In the genomic region with DNA sequence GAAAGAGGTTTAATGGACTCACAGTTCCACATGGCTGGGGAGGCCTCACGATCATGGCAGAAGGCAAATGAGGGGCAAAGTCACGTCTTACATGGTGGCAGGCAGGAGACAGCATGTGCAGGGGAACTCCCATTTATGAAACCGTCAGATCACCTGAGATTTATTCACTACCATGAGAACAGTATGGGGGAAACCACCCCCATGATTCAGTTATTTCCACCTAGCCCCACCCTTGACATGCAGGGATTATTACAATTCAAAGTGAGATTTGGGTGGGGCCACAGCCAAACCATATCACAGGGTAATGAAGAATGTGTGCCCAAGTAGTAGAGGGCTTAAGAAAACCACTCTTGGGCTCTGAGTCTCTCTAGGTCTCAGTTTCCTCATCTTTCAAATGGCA, we compare ENCODE assay signal across 28 cellular contexts.
A peak's percentile ranks its signal among the peaks of the same experiment; 100 is the strongest.
DNase-seq lines count a peak whose midpoint lies in the region; ATAC-seq, FAIRE-seq and TF ChIP-seq lines count a peak whose summit lies in the region.
"Had no signal": no experiment of that assay in that cellular context is flagged by ENCODE, and none has a peak within 500 bp of the region (broad histone marks: within the 10 kb centered on the region; RNA-seq: fewer than 3 reads in every experiment).

No MANE protein-coding gene starts in this region.

- TF ChIP-seq RAD21 in HepG2 (CRISPR knock-in tag; IDR thresholded peaks at IDR 0.05): no peak

- H3K36me3 ChIP-seq in mammary epithelial cell (ENCODE audit: insufficient read depth, low read length) (no peaks in the 10 kb centered on the region), left lung (no peaks in the 10 kb centered on the region), HepG2 (replicated peaks in 1 of 2; ENCODE audit: control insufficient read depth in 1 of 2, insufficient read depth in 2 of 2, low read length in 2 of 2) (no peaks in the 10 kb centered on the region)
- H3K36me3 ChIP-seq: lower lobe of right lung, ovary, uterus had no signal

- POLR2A ChIA-PET in MCF 10A (lab: Yijun Ruan, JAX): no interaction called here
- POLR2A ChIA-PET in HepG2 (lab: Yijun Ruan, JAX): no interaction called here

- peak; percentile 4 to 14 for DNase-seq in activated CD4-positive, alpha-beta T cell treated with anti-CD3 and anti-CD28 coated beads for 24 hours (ENCODE audit: low read depth in 2 of 2)
- no peak for DNase-seq in activated CD4-positive, alpha-beta T cell treated with anti-CD3 and anti-CD28 coated beads, Interleukin-2, amount 10 ng/mL, durations not matched to agents 24 days and 14 days
- DNase-seq in mammary epithelial cell (peak; percentile 3), MCF 10A (ENCODE audit: unreplicated experiment) (no peak), left lung (no peak), HepG2 (ENCODE audit: low spot score) (no peak)
- DNase-seq: 8988T, Calu3, dermis blood vessel endothelial cell, DND-41, Karpas-422, kidney glomerular epithelial cell, lower lobe of right lung, MV-4-11, NCI-H146, NCI-H446 treated with DMSO at 0.1 percent for 48 hours, NCI-H82, ovary, RPMI8226, testis, uterus had no signal

- H3K9ac ChIP-seq in mammary epithelial cell (ENCODE audit: insufficient read depth, low read length) (no peak overlapping the region), HepG2 (ENCODE audit: insufficient read depth, low read depth, low read length) (no peak overlapping the region)

- dilution Hi-C loops in mammary epithelial cell (cut with HindIII; ENCODE audit: low sequenced_read_pairs): no loop called here

- intact Hi-C loops in activated CD4-positive, alpha-beta T cell treated with anti-CD3 and anti-CD28 coated beads, Interleukin-2, amount 10 ng/mL, durations not matched to agents 24 days and 14 days (cut with micrococcal nuclease): no loop called here
- intact Hi-C loops in mammary epithelial cell (cut with micrococcal nuclease): no loop called here
- intact Hi-C loops in MCF 10A (cut with micrococcal nuclease): no loop called here
- intact Hi-C loops in left lung (cut with DNase I): no loop called here
- intact Hi-C loops in HepG2 (cut with micrococcal nuclease; ENCODE audit: unreplicated experiment): no loop called here

- H3K27me3 ChIP-seq in mammary epithelial cell (ENCODE audit: insufficient read depth, low read length) (no peaks in the 10 kb centered on the region), left lung (no peaks in the 10 kb centered on the region), HepG2 (ENCODE audit: control insufficient read depth in 1 of 2, insufficient read depth in 2 of 2, low read length in 2 of 2) (peaks cover 0 to 4% of the 10 kb centered on the region in 2 experiments; a peak in 1 of 5 replicates)
- H3K27me3 ChIP-seq: ovary, testis, uterus had no signal

- H3K4me1 Mint-ChIP-seq in activated CD4-positive, alpha-beta T cell treated with anti-CD3 and anti-CD28 coated beads, Interleukin-2, amount 10 ng/mL, durations not matched to agents 24 days and 14 days: peaks cover 23% of the 10 kb centered on the region
- no peaks in the 10 kb centered on the region for H3K4me1 Mint-ChIP-seq in MCF 10A (ENCODE audit: insufficient read depth, unreplicated experiment)
- H3K4me1 Mint-ChIP-seq in activated naive CD8-positive, alpha-beta T cell (ENCODE audit: low read depth): peaks cover 49% of the 10 kb centered on the region
- H3K4me1 Mint-ChIP-seq in stimulated activated naive CD8-positive, alpha-beta T cell treated with anti-CD3 and anti-CD28 coated beads, Interleukin-15, Interleukin-2, amounts not matched to agents 100 ng/mL and 50 ng/mL, for 24 hours (ENCODE audit: low read depth): peaks cover 87% of the 10 kb centered on the region

- H3K27ac Mint-ChIP-seq in activated CD4-positive, alpha-beta T cell treated with anti-CD3 and anti-CD28 coated beads, Interleukin-2, amount 10 ng/mL, durations not matched to agents 24 days and 14 days: no peak overlapping the region
- no peak overlapping the region for H3K27ac Mint-ChIP-seq in MCF 10A (ENCODE audit: low read depth, unreplicated experiment)
- peak overlapping the region; percentile 30 for H3K27ac Mint-ChIP-seq in activated naive CD8-positive, alpha-beta T cell
- peak overlapping the region; percentile 77 for H3K27ac Mint-ChIP-seq in stimulated activated naive CD8-positive, alpha-beta T cell treated with anti-CD3 and anti-CD28 coated beads, Interleukin-15, Interleukin-2, amounts not matched to agents 100 ng/mL and 50 ng/mL, for 24 hours
- H3K27ac Mint-ChIP-seq: stimulated activated effector memory CD8-positive, alpha-beta T cell treated with anti-CD3 and anti-CD28 coated beads, Interleukin-12 subunit alpha, Interleukin-12 subunit beta, amount 100 ng/mL, for 72 hours had no signal

- H3K27me3 Mint-ChIP-seq in activated CD4-positive, alpha-beta T cell treated with anti-CD3 and anti-CD28 coated beads, Interleukin-2, amount 10 ng/mL, durations not matched to agents 24 days and 14 days: no peaks in the 10 kb centered on the region
- H3K27me3 Mint-ChIP-seq in MCF 10A (ENCODE audit: insufficient read depth, unreplicated experiment): peaks cover 21% of the 10 kb centered on the region
- H3K27me3 Mint-ChIP-seq in activated naive CD8-positive, alpha-beta T cell: no peaks in the 10 kb centered on the region
- H3K27me3 Mint-ChIP-seq in stimulated activated naive CD8-positive, alpha-beta T cell treated with anti-CD3 and anti-CD28 coated beads, Interleukin-15, Interleukin-2, amounts not matched to agents 100 ng/mL and 50 ng/mL, for 24 hours: no peaks in the 10 kb centered on the region

- BruUV-seq in mammary epithelial cell (replicated peaks; lab: Mats Ljungman, UMichigan) (no TSS peak), MCF 10A (replicated peaks; lab: Mats Ljungman, UMichigan) (no TSS peak), HepG2 (replicated peaks; lab: Mats Ljungman, UMichigan) (no TSS peak)

- CTCF ChIA-PET in mammary epithelial cell (lab: Charles Lee; ENCODE audit: low non-redundant PET) (no interaction called here), MCF 10A (lab: Yijun Ruan, JAX) (no interaction called here), HepG2 (lab: Yijun Ruan, JAX; ENCODE audit: low intra/inter-chr PET ratio, low total read pairs) (no interaction called here)

- in situ Hi-C loops in mammary epithelial cell (cut with MboI; ENCODE audit: low sequenced_read_pairs in 2 of 2): no loop called here
- in situ Hi-C loops in HepG2 (cut with HindIII; ENCODE audit: extremely low pct_ligation_motif_present, low pct_unique_long_range_greater_than_20kb): no loop called here

- H3K4me3 ChIP-seq in mammary epithelial cell (replicated peaks in 1 of 3; ENCODE audit: insufficient read depth in 1 of 3, low read depth in 2 of 3, low read length in 3 of 3) (no peak overlapping the region), left lung (no peak overlapping the region), HepG2 (replicated peaks in 1 of 3; ENCODE audit: insufficient read depth in 1 of 3, low read depth in 2 of 3, low read length in 3 of 3) (no peak overlapping the region)
- H3K4me3 ChIP-seq: lower lobe of right lung, ovary, skin epidermis, testis, uterus had no signal

- no peak overlapping the region for H3K4me3 Mint-ChIP-seq in activated CD4-positive, alpha-beta T cell treated with anti-CD3 and anti-CD28 coated beads, Interleukin-2, amount 10 ng/mL, durations not matched to agents 24 days and 14 days
- no peak overlapping the region for H3K4me3 Mint-ChIP-seq in MCF 10A (ENCODE audit: unreplicated experiment)
- no peak overlapping the region for H3K4me3 Mint-ChIP-seq in activated naive CD8-positive, alpha-beta T cell
- peak overlapping the region; percentile 14 for H3K4me3 Mint-ChIP-seq in stimulated activated naive CD8-positive, alpha-beta T cell treated with anti-CD3 and anti-CD28 coated beads, Interleukin-15, Interleukin-2, amounts not matched to agents 100 ng/mL and 50 ng/mL, for 24 hours
- H3K4me3 Mint-ChIP-seq: stimulated activated effector memory CD8-positive, alpha-beta T cell treated with anti-CD3 and anti-CD28 coated beads, Interleukin-12 subunit alpha, Interleukin-12 subunit beta, amount 100 ng/mL, for 72 hours had no signal

- ATAC-seq in left lung: no peak
- ATAC-seq in HepG2: no peak
- ATAC-seq: lower lobe of right lung; stimulated activated effector memory CD8-positive, alpha-beta T cell treated with anti-CD3 and anti-CD28 coated beads, Interleukin-12 subunit alpha, Interleukin-12 subunit beta, amount 100 ng/mL, for 72 hours had no signal

- TF ChIP-seq POLR2A in HepG2 (IDR thresholded peaks at IDR 0.05; ENCODE audit: insufficient read depth in 1 of 2, low read depth in 2 of 2, low read length in 2 of 2): no peak

- H4K20me1 ChIP-seq in mammary epithelial cell (ENCODE audit: insufficient read depth, low read length) (no peaks in the 10 kb centered on the region), HepG2 (ENCODE audit: insufficient read depth, low read length) (no peaks in the 10 kb centered on the region)

- H3K4me1 ChIP-seq in mammary epithelial cell (ENCODE audit: insufficient read depth, low read length) (no peaks in the 10 kb centered on the region), left lung (peaks cover 0 to 3% of the 10 kb centered on the region in 2 donors), HepG2 (ENCODE audit: insufficient read depth, low read length) (no peaks in the 10 kb centered on the region)
- H3K4me1 ChIP-seq: lower lobe of right lung, testis, uterus had no signal

- no peaks in the 10 kb centered on the region for H3K9me3 ChIP-seq in mammary epithelial cell (replicated peaks; ENCODE audit: insufficient read depth, low read length)
- no peaks in the 10 kb centered on the region for H3K9me3 ChIP-seq in left lung
- H3K9me3 ChIP-seq in HepG2 (ENCODE audit: low read length): no peaks in the 10 kb centered on the region
- H3K9me3 ChIP-seq: lower lobe of right lung, ovary, testis, uterus had no signal

- TF ChIP-seq CTCF in mammary epithelial cell (conservative IDR thresholded peaks at IDR 0.05 in 1 of 2, IDR thresholded peaks at IDR 0.05 in 1 of 2; ENCODE audit: extremely low read depth in 1 of 2, insufficient read depth in 1 of 2, low read depth in 1 of 2, low read length in 2 of 2) (no peak), MCF 10A (IDR thresholded peaks at IDR 0.05; ENCODE audit: unreplicated experiment) (no peak), left lung (IDR thresholded peaks at IDR 0.05) (no peak), HepG2 (CRISPR knock-in tag; IDR thresholded peaks at IDR 0.05) (no peak)

- FAIRE-seq in HepG2 (lab: Jason Lieb, UNC): no peak
- FAIRE-seq: endometrium, frontal cortex, TTC549 had no signal

- H3K9me3 Mint-ChIP-seq in activated CD4-positive, alpha-beta T cell treated with anti-CD3 and anti-CD28 coated beads, Interleukin-2, amount 10 ng/mL, durations not matched to agents 24 days and 14 days: peaks cover 10% of the 10 kb centered on the region
- no peaks in the 10 kb centered on the region for H3K9me3 Mint-ChIP-seq in MCF 10A (ENCODE audit: unreplicated experiment)
- no peaks in the 10 kb centered on the region for H3K9me3 Mint-ChIP-seq in activated naive CD8-positive, alpha-beta T cell (ENCODE audit: low read depth)
- H3K9me3 Mint-ChIP-seq in stimulated activated naive CD8-positive, alpha-beta T cell treated with anti-CD3 and anti-CD28 coated beads, Interleukin-15, Interleukin-2, amounts not matched to agents 100 ng/mL and 50 ng/mL, for 24 hours: peaks cover 21% of the 10 kb centered on the region

- no peak overlapping the region for H3K4me2 ChIP-seq in mammary epithelial cell (ENCODE audit: insufficient read depth, low read depth, low read length)
- H3K4me2 ChIP-seq in HepG2 (ENCODE audit: low read depth, low read length): no peak overlapping the region

- no peaks in the 10 kb centered on the region for H3K79me2 ChIP-seq in mammary epithelial cell (ENCODE audit: insufficient read depth, low read length)
- no peaks in the 10 kb centered on the region for H3K79me2 ChIP-seq in HepG2 (ENCODE audit: insufficient read depth, low read length)

- H2AFZ ChIP-seq in mammary epithelial cell (ENCODE audit: low read depth, low read length): no peak overlapping the region
- no peak overlapping the region for H2AFZ ChIP-seq in HepG2 (ENCODE audit: low read length)

- 28% methylated on average over 3 of the region's 3 CpGs for WGBS in mammary epithelial cell (ENCODE audit: low coverage, missing lambda C conversion rate)
- 4% methylated on average over 3 of the region's 3 CpGs for WGBS in HepG2 (ENCODE audit: low lambda C conversion rate)

- TF ChIP-seq EP300 in HepG2 (IDR thresholded peaks at IDR 0.05; ENCODE audit: low read depth in 2 of 2, low read length in 2 of 2): no peak
- TF ChIP-seq EP300 in HepG2 (CRISPR knock-in tag; IDR thresholded peaks at IDR 0.05; ENCODE audit: borderline replicate concordance): no peak

- H3K36me3 Mint-ChIP-seq in activated CD4-positive, alpha-beta T cell treated with anti-CD3 and anti-CD28 coated beads, Interleukin-2, amount 10 ng/mL, durations not matched to agents 24 days and 14 days (ENCODE audit: low read depth): peaks cover 23% of the 10 kb centered on the region
- no peaks in the 10 kb centered on the region for H3K36me3 Mint-ChIP-seq in MCF 10A (ENCODE audit: insufficient read depth, unreplicated experiment)
- H3K36me3 Mint-ChIP-seq in activated naive CD8-positive, alpha-beta T cell: peaks cover 21% of the 10 kb centered on the region
- H3K36me3 Mint-ChIP-seq in stimulated activated naive CD8-positive, alpha-beta T cell treated with anti-CD3 and anti-CD28 coated beads, Interleukin-15, Interleukin-2, amounts not matched to agents 100 ng/mL and 50 ng/mL, for 24 hours (ENCODE audit: low read depth): peaks cover 65% of the 10 kb centered on the region

- H3K27ac ChIP-seq in mammary epithelial cell (ENCODE audit: insufficient read depth, low read depth, low read length): no peak overlapping the region
- no peak overlapping the region for H3K27ac ChIP-seq in left lung
- no peak overlapping the region for H3K27ac ChIP-seq in HepG2 (ENCODE audit: extremely low read length, insufficient read depth, low read length)
- H3K27ac ChIP-seq: lower lobe of right lung, ovary, skin epidermis, testis, uterus had no signal

Comparison
In these comparisons a context has a peak if more than half of its experiments do, and no peak if none do; other contexts are left out.
1. DNase-seq: peak in activated CD4-positive, alpha-beta T cell treated with anti-CD3 and anti-CD28 coated beads for 24 hours (2 of 2) and mammary epithelial cell (single experiment); none in activated CD4-positive, alpha-beta T cell treated with anti-CD3 and anti-CD28 coated beads, Interleukin-2, amount 10 ng/mL, durations not matched to agents 24 days and 14 days (single experiment), MCF 10A (single experiment), left lung (0 of 2) and HepG2 (single experiment).
2. H3K27ac Mint-ChIP-seq: peak in activated naive CD8-positive, alpha-beta T cell (single experiment) and stimulated activated naive CD8-positive, alpha-beta T cell treated with anti-CD3 and anti-CD28 coated beads, Interleukin-15, Interleukin-2, amounts not matched to agents 100 ng/mL and 50 ng/mL, for 24 hours (single experiment); none in activated CD4-positive, alpha-beta T cell treated with anti-CD3 and anti-CD28 coated beads, Interleukin-2, amount 10 ng/mL, durations not matched to agents 24 days and 14 days (single experiment) and MCF 10A (single experiment).